12 cellular contexts compared by ENCODE assay signal in the genomic region with DNA sequence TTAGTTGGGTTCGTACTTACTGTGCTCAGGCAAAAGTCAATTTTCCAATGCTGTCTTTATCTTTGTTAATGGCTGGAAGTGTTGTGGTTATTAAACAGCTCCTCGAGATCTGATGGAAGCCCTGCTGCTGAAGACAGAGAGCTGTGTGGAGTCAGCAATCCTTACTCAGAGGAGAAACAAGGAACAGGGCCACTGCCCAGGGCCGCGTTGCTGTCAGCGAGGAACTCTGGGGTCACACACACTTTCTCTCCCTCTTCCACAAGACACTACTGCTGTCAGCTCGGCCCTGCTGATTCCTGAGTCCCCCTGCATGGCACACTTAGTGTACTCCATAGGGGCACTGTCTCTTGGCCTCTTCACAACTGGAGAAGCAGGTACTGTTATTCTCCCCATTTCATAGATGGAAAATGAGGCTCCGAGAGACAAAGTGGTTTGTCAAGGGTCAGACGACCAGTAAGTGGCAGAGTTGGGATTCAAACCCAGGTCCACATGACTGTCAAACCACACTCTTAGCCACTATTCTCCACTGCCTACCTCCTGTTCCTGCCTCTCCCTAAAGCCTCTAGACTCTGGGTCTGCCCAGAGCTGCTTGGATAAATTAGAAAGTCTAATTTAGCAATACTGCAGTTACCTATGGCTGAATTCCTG. TPM values are rescaled to one million over a fixed set of nuclear protein-coding genes. Genes with fewer than 3 reads are reported as not detected.
DNase-seq lines count a peak whose midpoint lies in the region; ATAC-seq and TF ChIP-seq lines count a peak whose summit lies in the region.
"Had no signal": no experiment of that assay in that cellular context is flagged by ENCODE, and none has a peak within 500 bp of the region (broad histone marks: within the 10 kb centered on the region; RNA-seq: fewer than 3 reads in every experiment).

No MANE protein-coding gene starts in this region.

- BruUV-seq in IMR-90 (replicated peaks; lab: Mats Ljungman, UMichigan): no TSS peak

- H4K8ac ChIP-seq in IMR-90 (ENCODE audit: low read depth in 2 of 2, low read length in 2 of 2): no peak overlapping the region

- peaks cover 25% of the 10 kb centered on the region for H3K4me1 Mint-ChIP-seq in activated CD4-positive, alpha-beta memory T cell treated with anti-CD3 and anti-CD28 coated beads for 36 hours (ENCODE audit: low read depth)
- peaks cover 31% of the 10 kb centered on the region for H3K4me1 Mint-ChIP-seq in activated CD4-positive, alpha-beta memory T cell treated with anti-CD3 and anti-CD28 coated beads, Interleukin-2, amount 10 ng/mL, durations not matched to agents 7 days and 5 days
- peaks cover 65% of the 10 kb centered on the region for H3K4me1 Mint-ChIP-seq in central memory CD8-positive, alpha-beta T cell
- H3K4me1 Mint-ChIP-seq in stimulated activated naive CD8-positive, alpha-beta T cell treated with anti-CD3 and anti-CD28 coated beads, Interleukin-15, amount 100 ng/mL, for 72 hours: peaks cover 84% of the 10 kb centered on the region

- no peak overlapping the region for H2BK20ac ChIP-seq in IMR-90 (ENCODE audit: low read depth, low read length)

- no peaks in the 10 kb centered on the region for H3K9me3 ChIP-seq in IMR-90 (ENCODE audit: control insufficient read depth, insufficient read depth, low read length)
- H3K9me3 ChIP-seq: ascending aorta had no signal

- no peak for TF ChIP-seq RAD21 in IMR-90 (IDR thresholded peaks at IDR 0.05; ENCODE audit: low read length)

- no peak overlapping the region for H2BK120ac ChIP-seq in IMR-90 (ENCODE audit: low read depth, low read length)

- no peaks in the 10 kb centered on the region for H3K36me3 Mint-ChIP-seq in activated CD4-positive, alpha-beta memory T cell treated with anti-CD3 and anti-CD28 coated beads for 36 hours
- no peaks in the 10 kb centered on the region for H3K36me3 Mint-ChIP-seq in activated CD4-positive, alpha-beta memory T cell treated with anti-CD3 and anti-CD28 coated beads, Interleukin-2, amount 10 ng/mL, durations not matched to agents 7 days and 5 days (ENCODE audit: low read depth)
- no peaks in the 10 kb centered on the region for H3K36me3 Mint-ChIP-seq in central memory CD8-positive, alpha-beta T cell (ENCODE audit: insufficient read depth)
- H3K36me3 Mint-ChIP-seq: WTC11 had no signal

- no peak overlapping the region for H3K27ac ChIP-seq in IMR-90 (ENCODE audit: insufficient read depth, low read length)
- H3K27ac ChIP-seq: ascending aorta had no signal

- no peak overlapping the region for H3K18ac ChIP-seq in IMR-90 (ENCODE audit: low read depth, low read length)

- no peaks in the 10 kb centered on the region for H4K20me1 ChIP-seq in IMR-90 (ENCODE audit: insufficient read depth, low read length)

- POLR2A ChIA-PET in activated CD4-positive, alpha-beta memory T cell treated with anti-CD3 and anti-CD28 coated beads for 36 hours (lab: Charles Lee): no interaction called here
- POLR2A ChIA-PET in activated CD4-positive, alpha-beta memory T cell treated with anti-CD3 and anti-CD28 coated beads, Interleukin-2, amount 10 ng/mL, durations not matched to agents 7 days and 5 days (lab: Charles Lee): interaction anchor here (1.7 to 2.2 kb wide), 5 partner anchors 15 to 30 kb away, joined by 5 to 16 read pairs (median 10); a partner anchor contains a TSS
- POLR2A ChIA-PET in IMR-90 (lab: Charles Lee; ENCODE audit: unreplicated experiment): no interaction called here

- no peaks in the 10 kb centered on the region for H3K79me1 ChIP-seq in IMR-90 (ENCODE audit: low read depth in 1 of 2, low read length in 2 of 2)

- CTCF ChIA-PET in activated CD4-positive, alpha-beta memory T cell treated with anti-CD3 and anti-CD28 coated beads for 36 hours (lab: Charles Lee): interaction anchor here (2.4 kb wide), 1 partner anchor 15 kb away, joined by 9 read pairs; no protein-coding TSS in a partner anchor
- CTCF ChIA-PET in activated CD4-positive, alpha-beta memory T cell treated with anti-CD3 and anti-CD28 coated beads, Interleukin-2, amount 10 ng/mL, durations not matched to agents 7 days and 5 days (lab: Charles Lee): interaction anchor here (0.8 to 1.4 kb wide), 4 partner anchors 10 to 68 kb away, joined by 3 to 4 read pairs (median 4); no protein-coding TSS in a partner anchor
- CTCF ChIA-PET in IMR-90 (lab: Yijun Ruan, JAX): no interaction called here

- H3K4me2 ChIP-seq in IMR-90 (ENCODE audit: low read depth, low read length): no peak overlapping the region

- no peak overlapping the region for H2BK5ac ChIP-seq in IMR-90 (ENCODE audit: low read depth, low read length, poor library complexity, severe bottlenecking)

- no peak overlapping the region for H3K4ac ChIP-seq in IMR-90 (ENCODE audit: low read depth, low read length)

- H2AK5ac ChIP-seq in IMR-90 (ENCODE audit: low read depth, low read length): no peak overlapping the region

- peak overlapping the region; percentile 24 for H3K27ac Mint-ChIP-seq in activated CD4-positive, alpha-beta memory T cell treated with anti-CD3 and anti-CD28 coated beads for 36 hours
- no peak overlapping the region for H3K27ac Mint-ChIP-seq in activated CD4-positive, alpha-beta memory T cell treated with anti-CD3 and anti-CD28 coated beads, Interleukin-2, amount 10 ng/mL, durations not matched to agents 7 days and 5 days
- peak overlapping the region; percentile 66 for H3K27ac Mint-ChIP-seq in central memory CD8-positive, alpha-beta T cell (ENCODE audit: low read depth)
- peak overlapping the region; percentile 96 to 99 for H3K27ac Mint-ChIP-seq in stimulated activated naive CD8-positive, alpha-beta T cell treated with anti-CD3 and anti-CD28 coated beads, Interleukin-15, amount 100 ng/mL, for 72 hours
- H3K27ac Mint-ChIP-seq: WTC11 had no signal

- H4K5ac ChIP-seq in IMR-90 (ENCODE audit: low read depth, low read length): no peak overlapping the region

- intact Hi-C loops in activated CD4-positive, alpha-beta memory T cell treated with anti-CD3 and anti-CD28 coated beads for 36 hours (cut with micrococcal nuclease): loop anchor here (2.0 to 5.0 kb wide), 4 partner anchors 22 to 68 kb away; no protein-coding TSS in a partner anchor
- intact Hi-C loops in IMR-90 (cut with micrococcal nuclease): no loop called here

- H3K27me3 Mint-ChIP-seq in activated CD4-positive, alpha-beta memory T cell treated with anti-CD3 and anti-CD28 coated beads for 36 hours: no peaks in the 10 kb centered on the region
- no peaks in the 10 kb centered on the region for H3K27me3 Mint-ChIP-seq in activated CD4-positive, alpha-beta memory T cell treated with anti-CD3 and anti-CD28 coated beads, Interleukin-2, amount 10 ng/mL, durations not matched to agents 7 days and 5 days
- no peaks in the 10 kb centered on the region for H3K27me3 Mint-ChIP-seq in central memory CD8-positive, alpha-beta T cell
- no peaks in the 10 kb centered on the region for H3K27me3 Mint-ChIP-seq in stimulated activated naive CD8-positive, alpha-beta T cell treated with anti-CD3 and anti-CD28 coated beads, Interleukin-15, amount 100 ng/mL, for 72 hours

- no peak overlapping the region for H4K91ac ChIP-seq in IMR-90 (ENCODE audit: insufficient read depth, low read depth, low read length)

- H3K23ac ChIP-seq in IMR-90 (ENCODE audit: low read depth, low read length): no peak overlapping the region

- no peaks in the 10 kb centered on the region for H3K9me3 Mint-ChIP-seq in activated CD4-positive, alpha-beta memory T cell treated with anti-CD3 and anti-CD28 coated beads for 36 hours
- no peaks in the 10 kb centered on the region for H3K9me3 Mint-ChIP-seq in activated CD4-positive, alpha-beta memory T cell treated with anti-CD3 and anti-CD28 coated beads, Interleukin-2, amount 10 ng/mL, durations not matched to agents 7 days and 5 days
- no peaks in the 10 kb centered on the region for H3K9me3 Mint-ChIP-seq in central memory CD8-positive, alpha-beta T cell
- no peaks in the 10 kb centered on the region for H3K9me3 Mint-ChIP-seq in stimulated activated naive CD8-positive, alpha-beta T cell treated with anti-CD3 and anti-CD28 coated beads, Interleukin-15, amount 100 ng/mL, for 72 hours

- no peak for TF ChIP-seq POLR2A in IMR-90 (IDR thresholded peaks at IDR 0.05; ENCODE audit: low read depth, low read length)

- no peak overlapping the region for H3K56ac ChIP-seq in IMR-90 (ENCODE audit: extremely low read depth, insufficient read depth, low read length)

- H3K9me1 ChIP-seq in IMR-90 (ENCODE audit: insufficient read depth, low read length): no peaks in the 10 kb centered on the region

- peak overlapping the region; percentile 13 for H2AFZ ChIP-seq in IMR-90 (replicated peaks; ENCODE audit: low read length, poor library complexity)

- no peak overlapping the region for H3K4me3 Mint-ChIP-seq in activated CD4-positive, alpha-beta memory T cell treated with anti-CD3 and anti-CD28 coated beads for 36 hours
- H3K4me3 Mint-ChIP-seq in activated CD4-positive, alpha-beta memory T cell treated with anti-CD3 and anti-CD28 coated beads, Interleukin-2, amount 10 ng/mL, durations not matched to agents 7 days and 5 days: no peak overlapping the region
- H3K4me3 Mint-ChIP-seq in central memory CD8-positive, alpha-beta T cell: no peak overlapping the region
- H3K4me3 Mint-ChIP-seq in stimulated activated naive CD8-positive, alpha-beta T cell treated with anti-CD3 and anti-CD28 coated beads, Interleukin-15, amount 100 ng/mL, for 72 hours: peak overlapping the region; percentile 74 to 85
- H3K4me3 Mint-ChIP-seq: WTC11 had no signal

- H3K9ac ChIP-seq in IMR-90 (ENCODE audit: low read depth, low read length): no peak overlapping the region

- no peaks in the 10 kb centered on the region for H3K4me1 ChIP-seq in IMR-90 (ENCODE audit: control insufficient read depth, insufficient read depth, low read length)

- peaks cover 14% of the 10 kb centered on the region for H3K27me3 ChIP-seq in IMR-90 (ENCODE audit: control insufficient read depth, insufficient read depth, low read length)
- H3K27me3 ChIP-seq: ascending aorta had no signal

- H3K4me3 ChIP-seq in IMR-90 (ENCODE audit: insufficient read depth, low read depth, low read length): no peak overlapping the region
- H3K4me3 ChIP-seq: ascending aorta had no signal

- no peak overlapping the region for H2AK9ac ChIP-seq in IMR-90 (replicated peaks; ENCODE audit: low read depth, low read length, poor library complexity)

- no peak for TF ChIP-seq CTCF in IMR-90 (conservative IDR thresholded peaks at IDR 0.05; ENCODE audit: low read depth, low read length)

- in situ Hi-C loops in IMR-90 (cut with MboI; ENCODE audit: low sequenced_read_pairs): no loop called here

- DNase-seq in activated CD4-positive, alpha-beta memory T cell treated with anti-CD3 and anti-CD28 coated beads for 36 hours: no peak
- DNase-seq in activated CD4-positive, alpha-beta memory T cell treated with anti-CD3 and anti-CD28 coated beads, Interleukin-2, amount 10 ng/mL, durations not matched to agents 7 days and 5 days: no peak
- DNase-seq in IMR-90: no peak
- DNase-seq in central memory CD8-positive, alpha-beta T cell (ENCODE audit: low spot score in 2 of 2): no peak
- no peak for DNase-seq in stimulated activated naive CD8-positive, alpha-beta T cell treated with anti-CD3 and anti-CD28 coated beads, Interleukin-15, amount 100 ng/mL, for 72 hours
- DNase-seq in NCI-H446 treated with DMSO at 0.1 percent for 48 hours (lab: John Stamatoyannopoulos, UW): no peak
- DNase-seq in stimulated activated CD4-positive, alpha-beta T cell treated with anti-CD3 and anti-CD28 coated beads, Interleukin-4, amount 100 ng/mL, for 24 hours: no peak
- DNase-seq: NCI-H1048; stimulated activated CD8-positive, alpha-beta memory T cell treated with anti-CD3 and anti-CD28 coated beads, Interleukin-4, amount 100 ng/mL, for 48 hours had no signal

- no peaks in the 10 kb centered on the region for H3K36me3 ChIP-seq in IMR-90 (ENCODE audit: control insufficient read depth, insufficient read depth, low read length)
- H3K36me3 ChIP-seq: ascending aorta had no signal

- H2BK15ac ChIP-seq in IMR-90 (ENCODE audit: low read depth, low read length): no peak overlapping the region

- dilution Hi-C loops in IMR-90 (cut with HindIII; ENCODE audit: low sequenced_read_pairs, unreplicated experiment): no loop called here

- 46% methylated on average over 4 of the region's 8 CpGs; no CpG with 5 or more reads in 1 of the 2 experiments for WGBS in IMR-90 (ENCODE audit: extremely low coverage in 2 of 2, insufficient read length in 1 of 2), 2 experiments

- H3K14ac ChIP-seq in IMR-90 (replicated peaks; ENCODE audit: low read depth, low read length): no peak overlapping the region

- ATAC-seq in IMR-90 (ENCODE audit: low read depth): no peak
- ATAC-seq in central memory CD8-positive, alpha-beta T cell (replicated peaks; ENCODE audit: extremely low read depth, poor library complexity, severe bottlenecking): no peak
- ATAC-seq in stimulated activated naive CD8-positive, alpha-beta T cell treated with anti-CD3 and anti-CD28 coated beads, Interleukin-15, amount 100 ng/mL, for 72 hours: peak; percentile 19
- no peak for ATAC-seq in HG02623 (IDR thresholded peaks at IDR 0.05; ENCODE audit: unreplicated experiment)
- ATAC-seq: WTC11 had no signal

RNA-seq across cellular contexts. Expression of a gene that starts 29.3 kb away (rescaled TPM):
- total RNA-seq in activated CD4-positive, alpha-beta memory T cell treated with anti-CD3 and anti-CD28 coated beads for 36 hours: 100 to 1,000 TPM; 123 to 141 TPM
- total RNA-seq in activated CD4-positive, alpha-beta memory T cell treated with anti-CD3 and anti-CD28 coated beads, Interleukin-2, amount 10 ng/mL, durations not matched to agents 7 days and 5 days: 100 to 1,000 TPM; 105 to 109 TPM
- total RNA-seq in IMR-90 (2012; rRNA removed): 10.9 and 46.9 TPM in 2 replicates
- polyA plus RNA-seq in IMR-90 (2012; rRNA removed): 42.7 and 49.7 TPM in 2 replicates
- polyA plus RNA-seq in IMR-90 (2012; cell fraction: cytosol; rRNA removed): 4.3 and 6.9 TPM in 2 replicates
- polyA plus RNA-seq in IMR-90 (2012; cell fraction: nucleus; rRNA removed; ENCODE audit: low replicate concordance): 1.7 and 24.9 TPM in 2 replicates

Comparison
In these comparisons a context has a peak if more than half of its experiments do, and no peak if none do; other contexts are left out.
1. H3K4me3 Mint-ChIP-seq: peak in stimulated activated naive CD8-positive, alpha-beta T cell treated with anti-CD3 and anti-CD28 coated beads, Interleukin-15, amount 100 ng/mL, for 72 hours (2 of 2); none in activated CD4-positive, alpha-beta memory T cell treated with anti-CD3 and anti-CD28 coated beads for 36 hours (single experiment), activated CD4-positive, alpha-beta memory T cell treated with anti-CD3 and anti-CD28 coated beads, Interleukin-2, amount 10 ng/mL, durations not matched to agents 7 days and 5 days (single experiment) and central memory CD8-positive, alpha-beta T cell (single experiment).